In genomic region chr7:50781894-50782293, GRCh38 we compare ENCODE assay signal across 10 cellular contexts. TPM values are rescaled to one million over a fixed set of nuclear protein-coding genes. Genes with fewer than 3 reads are reported as not detected.
DNase-seq lines count a peak whose midpoint lies in the region; ATAC-seq lines count a peak whose summit lies in the region.
"Had no signal": no experiment of that assay in that cellular context is flagged by ENCODE, and none has a peak within 500 bp of the region (broad histone marks: within the 10 kb centered on the region; RNA-seq: fewer than 3 reads in every experiment).

No MANE protein-coding gene starts in this region.

- H3K9ac ChIP-seq in iPS-15b (ENCODE audit: low read depth, low read length) = no peak overlapping the region

- no peak for ATAC-seq in stimulated activated effector memory CD8-positive, alpha-beta T cell treated with anti-CD3 and anti-CD28 coated beads, Interleukin-12 subunit alpha, Interleukin-12 subunit beta, amount 100 ng/mL, for 72 hours
- ATAC-seq in GM21367 (IDR thresholded peaks at IDR 0.05; ENCODE audit: unreplicated experiment) (no peak), GM21528 (IDR thresholded peaks at IDR 0.05; ENCODE audit: low FRiP score, unreplicated experiment) (no peak), HG03280 (IDR thresholded peaks at IDR 0.05; ENCODE audit: unreplicated experiment) (no peak)

- peaks cover 14% of the 10 kb centered on the region for H3K4me1 Mint-ChIP-seq in activated CD4-positive, alpha-beta T cell treated with anti-CD3 and anti-CD28 coated beads, Interleukin-2, amount 10 ng/mL, durations not matched to agents 24 days and 14 days
- peaks cover 7% of the 10 kb centered on the region for H3K4me1 Mint-ChIP-seq in activated naive CD8-positive, alpha-beta T cell treated with anti-CD3 and anti-CD28 coated beads for 36 hours
- H3K4me1 Mint-ChIP-seq in stimulated activated effector memory CD8-positive, alpha-beta T cell treated with anti-CD3 and anti-CD28 coated beads, Interleukin-12 subunit alpha, Interleukin-12 subunit beta, amount 100 ng/mL, for 72 hours = peaks cover 10% of the 10 kb centered on the region

- peaks cover 42% of the 10 kb centered on the region for H3K27me3 Mint-ChIP-seq in activated CD4-positive, alpha-beta T cell treated with anti-CD3 and anti-CD28 coated beads, Interleukin-2, amount 10 ng/mL, durations not matched to agents 24 days and 14 days
- H3K27me3 Mint-ChIP-seq in activated naive CD8-positive, alpha-beta T cell treated with anti-CD3 and anti-CD28 coated beads for 36 hours = peaks cover 29% of the 10 kb centered on the region

- no peaks in the 10 kb centered on the region for H3K36me3 Mint-ChIP-seq in activated CD4-positive, alpha-beta T cell treated with anti-CD3 and anti-CD28 coated beads, Interleukin-2, amount 10 ng/mL, durations not matched to agents 24 days and 14 days (ENCODE audit: low read depth)
- H3K36me3 Mint-ChIP-seq in activated naive CD8-positive, alpha-beta T cell treated with anti-CD3 and anti-CD28 coated beads for 36 hours = no peaks in the 10 kb centered on the region
- no peaks in the 10 kb centered on the region for H3K36me3 Mint-ChIP-seq in stimulated activated effector memory CD8-positive, alpha-beta T cell treated with anti-CD3 and anti-CD28 coated beads, Interleukin-12 subunit alpha, Interleukin-12 subunit beta, amount 100 ng/mL, for 72 hours

- H3K4me1 ChIP-seq in iPS-15b (ENCODE audit: control insufficient read depth, insufficient read depth, low read length) = no peaks in the 10 kb centered on the region

- peaks cover 8% of the 10 kb centered on the region for H3K9me3 Mint-ChIP-seq in activated CD4-positive, alpha-beta T cell treated with anti-CD3 and anti-CD28 coated beads, Interleukin-2, amount 10 ng/mL, durations not matched to agents 24 days and 14 days
- H3K9me3 Mint-ChIP-seq in activated naive CD8-positive, alpha-beta T cell treated with anti-CD3 and anti-CD28 coated beads for 36 hours = no peaks in the 10 kb centered on the region
- peaks cover 3% of the 10 kb centered on the region for H3K9me3 Mint-ChIP-seq in stimulated activated effector memory CD8-positive, alpha-beta T cell treated with anti-CD3 and anti-CD28 coated beads, Interleukin-12 subunit alpha, Interleukin-12 subunit beta, amount 100 ng/mL, for 72 hours

- no peak for DNase-seq in activated CD4-positive, alpha-beta T cell treated with anti-CD3 and anti-CD28 coated beads, Interleukin-2, amount 10 ng/mL, durations not matched to agents 24 days and 14 days
- no peak for DNase-seq in activated CD4-positive, alpha-beta T cell treated with anti-CD3 and anti-CD28 coated beads for 4 hours
- no peak for DNase-seq in activated naive CD8-positive, alpha-beta T cell treated with anti-CD3 and anti-CD28 coated beads for 36 hours
- DNase-seq in stimulated activated effector memory CD8-positive, alpha-beta T cell treated with anti-CD3 and anti-CD28 coated beads, Interleukin-12 subunit alpha, Interleukin-12 subunit beta, amount 100 ng/mL, for 72 hours (ENCODE audit: low spot score in 2 of 2) = no peak
- DNase-seq: NCI-H2171, T-helper 9 cell had no signal

- peaks cover 5% of the 10 kb centered on the region for H3K27me3 ChIP-seq in iPS-15b (ENCODE audit: control insufficient read depth, insufficient read depth, low read length)

- H3K36me3 ChIP-seq in iPS-15b (ENCODE audit: control insufficient read depth, insufficient read depth, low read length) = no peaks in the 10 kb centered on the region

- H3K9me3 ChIP-seq in iPS-15b (ENCODE audit: control insufficient read depth, insufficient read depth, low read length) = no peaks in the 10 kb centered on the region

- intact Hi-C loops in activated CD4-positive, alpha-beta T cell treated with anti-CD3 and anti-CD28 coated beads, Interleukin-2, amount 10 ng/mL, durations not matched to agents 24 days and 14 days (cut with micrococcal nuclease) = no loop called here

- H3K4me3 ChIP-seq in iPS-15b (ENCODE audit: low read depth, low read length) = peak overlapping the region; percentile 43

- H3K27ac Mint-ChIP-seq in activated CD4-positive, alpha-beta T cell treated with anti-CD3 and anti-CD28 coated beads, Interleukin-2, amount 10 ng/mL, durations not matched to agents 24 days and 14 days = no peak overlapping the region
- H3K27ac Mint-ChIP-seq in activated naive CD8-positive, alpha-beta T cell treated with anti-CD3 and anti-CD28 coated beads for 36 hours = no peak overlapping the region
- no peak overlapping the region for H3K27ac Mint-ChIP-seq in stimulated activated effector memory CD8-positive, alpha-beta T cell treated with anti-CD3 and anti-CD28 coated beads, Interleukin-12 subunit alpha, Interleukin-12 subunit beta, amount 100 ng/mL, for 72 hours

- peak overlapping the region; percentile 50 for H3K4me3 Mint-ChIP-seq in activated CD4-positive, alpha-beta T cell treated with anti-CD3 and anti-CD28 coated beads, Interleukin-2, amount 10 ng/mL, durations not matched to agents 24 days and 14 days
- peak overlapping the region; percentile 45 for H3K4me3 Mint-ChIP-seq in activated naive CD8-positive, alpha-beta T cell treated with anti-CD3 and anti-CD28 coated beads for 36 hours
- H3K4me3 Mint-ChIP-seq in stimulated activated effector memory CD8-positive, alpha-beta T cell treated with anti-CD3 and anti-CD28 coated beads, Interleukin-12 subunit alpha, Interleukin-12 subunit beta, amount 100 ng/mL, for 72 hours = peak overlapping the region; percentile 8

RNA-seq across cellular contexts. Expression of gene GRB10, which starts 0.8 kb away (rescaled TPM):
- 1.4 and 3.6 TPM in 2 replicates for total RNA-seq in activated CD4-positive, alpha-beta T cell treated with anti-CD3 and anti-CD28 coated beads, Interleukin-2, amount 10 ng/mL, durations not matched to agents 24 days and 14 days
- 1 to 10 TPM; 2.4 to 2.5 TPM for total RNA-seq in activated naive CD8-positive, alpha-beta T cell treated with anti-CD3 and anti-CD28 coated beads for 36 hours
